9 cellular contexts compared by ENCODE assay signal in the genomic region with DNA sequence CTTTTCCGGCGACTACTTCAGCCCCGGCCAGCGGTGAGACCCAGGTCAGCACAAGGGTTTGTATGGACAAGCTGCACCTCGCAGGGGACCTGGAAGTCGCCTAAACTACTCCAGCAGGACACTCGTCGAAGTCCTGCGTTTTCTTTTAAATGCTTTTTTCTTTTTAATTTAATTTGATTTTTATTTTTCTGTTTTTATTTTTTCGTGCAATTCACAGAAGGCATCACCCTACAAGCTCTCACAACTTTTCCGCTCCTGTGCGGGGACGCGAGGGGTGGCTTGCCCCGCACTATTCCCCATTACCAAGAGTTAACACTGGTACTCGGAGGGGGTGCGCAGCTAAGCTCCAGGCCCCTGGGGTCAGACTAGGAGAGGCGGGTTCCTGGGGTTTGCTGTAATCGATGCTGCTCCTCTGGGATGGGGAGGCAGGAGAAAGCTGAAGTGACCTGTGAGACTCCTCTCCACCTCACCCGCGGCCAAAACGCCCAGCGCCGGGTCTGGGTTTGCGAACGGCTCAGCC. TPM values are rescaled to one million over a fixed set of nuclear protein-coding genes. Genes with fewer than 3 reads are reported as not detected.
A peak's percentile ranks its signal among the peaks of the same experiment; 100 is the strongest.
DNase-seq lines count a peak whose midpoint lies in the region; ATAC-seq and TF ChIP-seq lines count a peak whose summit lies in the region.
"Had no signal": no experiment of that assay in that cellular context is flagged by ENCODE, and none has a peak within 500 bp of the region (broad histone marks: within the 10 kb centered on the region; RNA-seq: fewer than 3 reads in every experiment).

No MANE protein-coding gene starts in this region.

- CTCF ChIA-PET in GM10248 (lab: Yijun Ruan, JAX): no interaction called here

- 3 to 5% methylated on average over 21 to 26 of the region's 26 CpGs for WGBS in body of pancreas, 2 donors

- TF ChIP-seq CTCF in GM10248 (IDR thresholded peaks at IDR 0.05; ENCODE audit: control extremely low read depth, extremely low read depth, low read depth, missing control alignments): no peak
- TF ChIP-seq CTCF in astrocyte of the spinal cord (IDR thresholded peaks at IDR 0.05; ENCODE audit: low read depth, low read length): no peak
- no peak for TF ChIP-seq CTCF in body of pancreas (IDR thresholded peaks at IDR 0.05)

- intact Hi-C loops in body of pancreas (cut with DNase I): no loop called here

- no peak for TF ChIP-seq POLR2A in body of pancreas (IDR thresholded peaks at IDR 0.05)

- ATAC-seq in body of pancreas: no peak
- ATAC-seq in HG03280 (IDR thresholded peaks at IDR 0.05; ENCODE audit: unreplicated experiment): no peak
- ATAC-seq: naive thymus-derived CD8-positive, alpha-beta T cell had no signal

- POLR2A ChIA-PET in GM10248 (lab: Yijun Ruan, JAX): no interaction called here

- DNase-seq in GM10248 (ENCODE audit: extremely low spot score) (peak; percentile 8), astrocyte of the spinal cord (ENCODE audit: low read depth, low spot score) (no peak), skeletal muscle cell (ENCODE audit: low read depth) (no peak), body of pancreas (no peak), inferior parietal cortex (ENCODE audit: extremely low spot score) (no peak), HPDE6-E6E7 (ENCODE audit: extremely low spot score) (no peak)
- DNase-seq: naive thymus-derived CD8-positive, alpha-beta T cell had no signal

- H3K9me3 ChIP-seq in iPS-15b (ENCODE audit: control insufficient read depth, insufficient read depth, low read length) (no peaks in the 10 kb centered on the region), body of pancreas (no peaks in the 10 kb centered on the region)

- H3K4me1 ChIP-seq in iPS-15b (ENCODE audit: control insufficient read depth, insufficient read depth, low read length) (peaks cover 5% of the 10 kb centered on the region), body of pancreas (peaks cover 29% of the 10 kb centered on the region)

- no peak overlapping the region for H3K27ac ChIP-seq in body of pancreas

- no peaks in the 10 kb centered on the region for H3K36me3 ChIP-seq in iPS-15b (ENCODE audit: control insufficient read depth, insufficient read depth, low read length)
- H3K36me3 ChIP-seq in body of pancreas (replicated peaks in 1 of 2; ENCODE audit: insufficient read depth in 1 of 2, low read depth in 2 of 2): no peaks in the 10 kb centered on the region

- in situ Hi-C loops in astrocyte of the spinal cord (cut with HindIII; ENCODE audit: low sequenced_read_pairs): no loop called here

- H3K27me3 ChIP-seq in iPS-15b (ENCODE audit: control insufficient read depth, insufficient read depth, low read length) (no peaks in the 10 kb centered on the region), body of pancreas (peaks cover 0 to 10% of the 10 kb centered on the region in 2 donors)

- peak overlapping the region; percentile 81 for H3K9ac ChIP-seq in iPS-15b (ENCODE audit: low read depth, low read length)

- peak overlapping the region; percentile 85 for H3K4me3 ChIP-seq in astrocyte of the spinal cord (ENCODE audit: low read depth, low read length)
- H3K4me3 ChIP-seq in iPS-15b (ENCODE audit: low read depth, low read length): peak overlapping the region; percentile 74
- peak overlapping the region; percentile 65 for H3K4me3 ChIP-seq in skeletal muscle cell (ENCODE audit: low read depth, low read length)
- H3K4me3 ChIP-seq in body of pancreas: no peak overlapping the region

RNA-seq across cellular contexts. Expression of a gene that starts 1.3 kb away (rescaled TPM):
- total RNA-seq in body of pancreas: 1 to 10 TPM; 2.3 to 4.7 TPM
- total RNA-seq: naive thymus-derived CD8-positive, alpha-beta T cell had no signal

Comparison
In these comparisons a context has a peak if more than half of its experiments do, and no peak if none do; other contexts are left out.
1. H3K4me3 ChIP-seq: peak in astrocyte of the spinal cord (single experiment), iPS-15b (single experiment) and skeletal muscle cell (single experiment); none in body of pancreas (0 of 2).